ENCODE assay signal across 8 cellular contexts in genomic region chr5:132419517-132420468, GRCh38. TPM values are rescaled to one million over a fixed set of nuclear protein-coding genes. Genes with fewer than 3 reads are reported as not detected.
DNase-seq lines count a peak whose midpoint lies in the region; ATAC-seq lines count a peak whose summit lies in the region.

No MANE protein-coding gene starts in this region.

- DNase-seq in DMS 273 treated with DMSO at 0.1 percent for 48 hours (lab: John Stamatoyannopoulos, UW) (peak; percentile 73), NCI-H82 (lab: John Stamatoyannopoulos, UW) (peak; percentile 76), lung microvascular endothelial cell (ENCODE audit: low read depth in 2 of 2) (peak; percentile 83 to 86), mesenteric fat pad (ENCODE audit: low spot score) (no peak)
- peak; percentile 59 to 71 for DNase-seq in activated CD4-positive, alpha-beta T cell treated with anti-CD3 and anti-CD28 coated beads, Interleukin-2, amount 50 U/mL, for 48 hours
- DNase-seq in effector CD4-positive, alpha-beta T cell, result peak; percentile 50
- DNase-seq in stimulated activated naive B cell treated with anti-CD40 and anti-IgM and Interleukin-4, amounts not matched to agents 10 μg/mL and 1 μg/mL and 100 μg/mL, for 72 hours, result peak; percentile 47

- H3K27me3 Mint-ChIP-seq in stimulated activated naive B cell treated with anti-CD40 and anti-IgM and Interleukin-4, amounts not matched to agents 10 μg/mL and 1 μg/mL and 100 μg/mL, for 72 hours, result no peaks in the 10 kb centered on the region

- H3K9me3 Mint-ChIP-seq in stimulated activated naive B cell treated with anti-CD40 and anti-IgM and Interleukin-4, amounts not matched to agents 10 μg/mL and 1 μg/mL and 100 μg/mL, for 72 hours, result no peaks in the 10 kb centered on the region

- H3K4me1 Mint-ChIP-seq in stimulated activated naive B cell treated with anti-CD40 and anti-IgM and Interleukin-4, amounts not matched to agents 10 μg/mL and 1 μg/mL and 100 μg/mL, for 72 hours, result peaks cover 71 to 98% of the 10 kb centered on the region in 2 donors

- peak overlapping the region; percentile 60 to 77 for H3K4me3 Mint-ChIP-seq in stimulated activated naive B cell treated with anti-CD40 and anti-IgM and Interleukin-4, amounts not matched to agents 10 μg/mL and 1 μg/mL and 100 μg/mL, for 72 hours

- peaks cover 12 to 32% of the 10 kb centered on the region in 2 donors for H3K36me3 Mint-ChIP-seq in stimulated activated naive B cell treated with anti-CD40 and anti-IgM and Interleukin-4, amounts not matched to agents 10 μg/mL and 1 μg/mL and 100 μg/mL, for 72 hours

- H3K27ac Mint-ChIP-seq in stimulated activated naive B cell treated with anti-CD40 and anti-IgM and Interleukin-4, amounts not matched to agents 10 μg/mL and 1 μg/mL and 100 μg/mL, for 72 hours, result peak overlapping the region; percentile 91

- ATAC-seq in HG03108 (IDR thresholded peaks at IDR 0.05; ENCODE audit: unreplicated experiment), result peak; percentile 22
- ATAC-seq in stimulated activated naive B cell treated with anti-CD40 and anti-IgM and Interleukin-4, amounts not matched to agents 10 μg/mL and 1 μg/mL and 100 μg/mL, for 72 hours (replicated peaks), result peak; percentile 35 to 39

RNA-seq across cellular contexts. Expression of gene SLC22A5, which starts 50.3 kb away (rescaled TPM):
- total RNA-seq in lung microvascular endothelial cell (3.4 and 4.1 TPM in 2 replicates), mesenteric fat pad (20.6 TPM)
